Comparison of ENCODE assay signal across 9 cellular contexts in genomic region chr12:56223571-56224101, GRCh38. TPM values are rescaled to one million over a fixed set of nuclear protein-coding genes. Genes with fewer than 3 reads are reported as not detected.
DNase-seq lines count a peak whose midpoint lies in the region; ATAC-seq and TF ChIP-seq lines count a peak whose summit lies in the region.
"Had no signal": no experiment of that assay in that cellular context is flagged by ENCODE, and none has a peak within 500 bp of the region (broad histone marks: within the 10 kb centered on the region; RNA-seq: fewer than 3 reads in every experiment).

No MANE protein-coding gene starts in this region.

- no peak for DNase-seq in BE2C
- no peak for DNase-seq in colonic mucosa
- DNase-seq in natural killer cell treated with Interleukin-12 subunit alpha and Interleukin-12 subunit beta and Interleukin-15 and Interleukin-18, amount 100 ng/mL, for 72 hours (ENCODE audit: low spot score) = no peak
- no peak for DNase-seq in NCI-H526 (lab: John Stamatoyannopoulos, UW)
- no peak for DNase-seq in GOT3 (lab: John Stamatoyannopoulos, UW)

- H3K4me1 Mint-ChIP-seq in natural killer cell treated with Interleukin-12 subunit alpha and Interleukin-12 subunit beta and Interleukin-15 and Interleukin-18, amount 100 ng/mL, for 72 hours (ENCODE audit: low read depth in 2 of 2) = peaks cover 35 to 48% of the 10 kb centered on the region in 2 donors

- H3K36me3 Mint-ChIP-seq in natural killer cell treated with Interleukin-12 subunit alpha and Interleukin-12 subunit beta and Interleukin-15 and Interleukin-18, amount 100 ng/mL, for 72 hours = no peaks in the 10 kb centered on the region

- no peak for TF ChIP-seq CTCF in BE2C (IDR thresholded peaks at IDR 0.05; ENCODE audit: low read depth, low read length)
- no peak for TF ChIP-seq CTCF in colonic mucosa (IDR thresholded peaks at IDR 0.05)

- no peak for ATAC-seq in natural killer cell treated with Interleukin-12 subunit alpha and Interleukin-12 subunit beta and Interleukin-15 and Interleukin-18, amount 100 ng/mL, for 72 hours
- no peak for ATAC-seq in HG02763 (IDR thresholded peaks at IDR 0.05; ENCODE audit: unreplicated experiment)
- ATAC-seq in HG03159 (IDR thresholded peaks at IDR 0.05; ENCODE audit: unreplicated experiment) = no peak

- H3K4me3 Mint-ChIP-seq in natural killer cell treated with Interleukin-12 subunit alpha and Interleukin-12 subunit beta and Interleukin-15 and Interleukin-18, amount 100 ng/mL, for 72 hours = peak overlapping the region; percentile 88

- no peaks in the 10 kb centered on the region for H3K4me1 ChIP-seq in BE2C
- peaks cover 20% of the 10 kb centered on the region for H3K4me1 ChIP-seq in colonic mucosa

- intact Hi-C loops in colonic mucosa (cut with DNase I) = loop anchor here (5.0 kb wide), 1 partner anchor 34 kb away; the partner anchor contains the start of gene ANKRD52

- H3K4me3 ChIP-seq in BE2C (ENCODE audit: low read depth, low read length) = peak overlapping the region; percentile 37
- H3K4me3 ChIP-seq in colonic mucosa = peak overlapping the region; percentile 70

- H3K27ac ChIP-seq in KOPT-K1 (ENCODE audit: low read depth, low read length, poor library complexity, severe bottlenecking) (peak overlapping the region; percentile 65), colonic mucosa (peak overlapping the region; percentile 92)

- H3K9me3 ChIP-seq in BE2C = no peaks in the 10 kb centered on the region
- no peaks in the 10 kb centered on the region for H3K9me3 ChIP-seq in KOPT-K1 (ENCODE audit: insufficient read depth, low read length, poor library complexity, severe bottlenecking)
- H3K9me3 ChIP-seq in colonic mucosa = no peaks in the 10 kb centered on the region

- H3K36me3 ChIP-seq in BE2C (no peaks in the 10 kb centered on the region), KOPT-K1 (ENCODE audit: insufficient read depth, low read length) (peaks cover 5% of the 10 kb centered on the region; the same call in 1 of the 2 replicates), colonic mucosa (no peaks in the 10 kb centered on the region)

- no peaks in the 10 kb centered on the region for H3K27me3 ChIP-seq in BE2C
- no peaks in the 10 kb centered on the region for H3K27me3 ChIP-seq in colonic mucosa

- H3K9me3 Mint-ChIP-seq in natural killer cell treated with Interleukin-12 subunit alpha and Interleukin-12 subunit beta and Interleukin-15 and Interleukin-18, amount 100 ng/mL, for 72 hours = no peaks in the 10 kb centered on the region

- H3K27ac Mint-ChIP-seq in natural killer cell treated with Interleukin-12 subunit alpha and Interleukin-12 subunit beta and Interleukin-15 and Interleukin-18, amount 100 ng/mL, for 72 hours = peak overlapping the region; percentile 92 to 98

- H3K9ac ChIP-seq in colonic mucosa (ENCODE audit: low read depth in 2 of 2, low read length in 2 of 2) = peak overlapping the region; percentile 13 to 88

- no peaks in the 10 kb centered on the region for H3K27me3 Mint-ChIP-seq in natural killer cell treated with Interleukin-12 subunit alpha and Interleukin-12 subunit beta and Interleukin-15 and Interleukin-18, amount 100 ng/mL, for 72 hours

RNA-seq across cellular contexts. Expression of gene NABP2, which starts 0.5 kb away (rescaled TPM):
- 147 TPM for polyA plus RNA-seq in BE2C (2012; ENCODE audit: insufficient read depth, insufficient read length, low read depth)
- total RNA-seq in colonic mucosa = 10 to 100 TPM; 30.3 to 68.4 TPM
- total RNA-seq in natural killer cell treated with Interleukin-12 subunit alpha and Interleukin-12 subunit beta and Interleukin-15 and Interleukin-18, amount 100 ng/mL, for 72 hours = 10 to 100 TPM; 66.3 to 81.6 TPM

RNA-seq across cellular contexts. Expression of gene RNF41, which starts 1.9 kb away (rescaled TPM):
- 82.7 TPM for polyA plus RNA-seq in BE2C (2012; ENCODE audit: insufficient read depth, insufficient read length, low read depth)
- 10 to 100 TPM; 29.0 to 36.0 TPM for total RNA-seq in colonic mucosa
- 10 to 100 TPM; 34.1 to 48.8 TPM for total RNA-seq in natural killer cell treated with Interleukin-12 subunit alpha and Interleukin-12 subunit beta and Interleukin-15 and Interleukin-18, amount 100 ng/mL, for 72 hours

RNA-seq across cellular contexts. Expression of gene SLC39A5, which starts 6.2 kb away (rescaled TPM):
- polyA plus RNA-seq in BE2C (2012; ENCODE audit: insufficient read depth, insufficient read length, low read depth) = 0.60 TPM
- total RNA-seq in colonic mucosa = 100 to 1,000 TPM; 158 to 163 TPM
- total RNA-seq in natural killer cell treated with Interleukin-12 subunit alpha and Interleukin-12 subunit beta and Interleukin-15 and Interleukin-18, amount 100 ng/mL, for 72 hours = 1 to 10 TPM in 1 of 2 donors, under 1 TPM in 1; 0.50 to 1.4 TPM
- total RNA-seq: occipital lobe had no signal

RNA-seq across cellular contexts. Expression of gene SMARCC2, which starts 34.4 kb away (rescaled TPM):
- polyA plus RNA-seq in BE2C (2012; ENCODE audit: insufficient read depth, insufficient read length, low read depth) = 57.8 TPM
- total RNA-seq in colonic mucosa = 10 to 100 TPM; 80.1 to 84.2 TPM
- 100 to 1,000 TPM; 102 to 166 TPM for total RNA-seq in natural killer cell treated with Interleukin-12 subunit alpha and Interleukin-12 subunit beta and Interleukin-15 and Interleukin-18, amount 100 ng/mL, for 72 hours

RNA-seq across cellular contexts. Expression of gene ANKRD52, which starts 34.5 kb away (rescaled TPM):
- polyA plus RNA-seq in BE2C (2012; ENCODE audit: insufficient read depth, insufficient read length, low read depth) = 32.3 TPM
- 10 to 100 TPM; 39.3 to 57.7 TPM for total RNA-seq in colonic mucosa
- total RNA-seq in natural killer cell treated with Interleukin-12 subunit alpha and Interleukin-12 subunit beta and Interleukin-15 and Interleukin-18, amount 100 ng/mL, for 72 hours = 10 to 100 TPM; 59.3 to 99.3 TPM

Comparison
In these comparisons a context has a peak if more than half of its experiments do, and no peak if none do; other contexts are left out.
1. RNA of gene SLC39A5, which starts 6.2 kb away (total RNA-seq): 158 to 163 TPM in colonic mucosa; 0.50 to 1.4 TPM in natural killer cell treated with Interleukin-12 subunit alpha and Interleukin-12 subunit beta and Interleukin-15 and Interleukin-18, amount 100 ng/mL, for 72 hours; every median in the first group is over 10 times any median in the second.